ENCODE assay signal across 8 cellular contexts in genomic region chr9:132411091-132411508, GRCh38. TPM values are rescaled to one million over a fixed set of nuclear protein-coding genes. Genes with fewer than 3 reads are reported as not detected.
A peak's percentile ranks its signal among the peaks of the same experiment; 100 is the strongest.
DNase-seq lines count a peak whose midpoint lies in the region; ATAC-seq lines count a peak whose summit lies in the region.

No MANE protein-coding gene starts in this region.

- peak overlapping the region; percentile 73 for H3K4me2 ChIP-seq in mesendoderm (ENCODE audit: low read length)

- no peak overlapping the region for H2BK5ac ChIP-seq in mesendoderm (ENCODE audit: low read length)

- H2AK5ac ChIP-seq in mesendoderm (ENCODE audit: low read length), result no peak overlapping the region

- H3K36me3 Mint-ChIP-seq in stimulated activated memory B cell treated with anti-CD40 and anti-IgM and Interleukin-4, amounts not matched to agents 10 μg/mL and 1 μg/mL and 100 μg/mL, for 72 hours, result no peaks in the 10 kb centered on the region

- H3K79me2 ChIP-seq in ACC112 (ENCODE audit: control insufficient read depth, insufficient read depth, low read length, unreplicated experiment) (peaks cover 9% of the 10 kb centered on the region), mesendoderm (ENCODE audit: control insufficient read depth, insufficient read depth, low read length) (peaks cover under 1% of the 10 kb centered on the region)

- H3K27ac ChIP-seq in ACC112 (ENCODE audit: low read depth, low read length) (no peak overlapping the region), mesendoderm (ENCODE audit: low read depth, low read length) (no peak overlapping the region)

- no peak overlapping the region for H2BK15ac ChIP-seq in mesendoderm (replicated peaks; ENCODE audit: low read depth)

- H3K27me3 ChIP-seq in ACC112 (ENCODE audit: insufficient read depth, low read length) (peaks cover 67% of the 10 kb centered on the region), mesendoderm (ENCODE audit: insufficient read depth, low read length, poor library complexity) (no peaks in the 10 kb centered on the region)

- H3K27me3 Mint-ChIP-seq in stimulated activated memory B cell treated with anti-CD40 and anti-IgM and Interleukin-4, amounts not matched to agents 10 μg/mL and 1 μg/mL and 100 μg/mL, for 72 hours, result peaks cover 22% of the 10 kb centered on the region

- H3K36me3 ChIP-seq in ACC112 (ENCODE audit: insufficient read depth, low read length), result no peaks in the 10 kb centered on the region
- no peaks in the 10 kb centered on the region for H3K36me3 ChIP-seq in mesendoderm (ENCODE audit: control insufficient read depth, insufficient read depth, low read length)

- peak; percentile 51 for DNase-seq in NCI-H2107 treated with DMSO at 0.1 percent for 48 hours (lab: John Stamatoyannopoulos, UW; ENCODE audit: unreplicated experiment)
- peak; percentile 73 to 77 for DNase-seq in activated CD4-positive, alpha-beta T cell treated with anti-CD3 and anti-CD28 coated beads, Interleukin-2, amount 50 U/mL, for 48 hours
- DNase-seq in ecto neural progenitor cell (ENCODE audit: low spot score), result peak; percentile 85
- peak; percentile 88 for DNase-seq in mesendoderm

- no peak overlapping the region for H4K8ac ChIP-seq in mesendoderm (ENCODE audit: low read depth, low read length)

- peak overlapping the region; percentile 66 for H3K4me3 Mint-ChIP-seq in stimulated activated memory B cell treated with anti-CD40 and anti-IgM and Interleukin-4, amounts not matched to agents 10 μg/mL and 1 μg/mL and 100 μg/mL, for 72 hours

- no peak overlapping the region for H3K4ac ChIP-seq in mesendoderm (ENCODE audit: low read depth, low read length)

- no peak overlapping the region for H2BK120ac ChIP-seq in mesendoderm (ENCODE audit: low read depth, low read length)

- peak overlapping the region; percentile 75; the same call in 1 of the 2 replicates for H3K4me3 ChIP-seq in ACC112 (ENCODE audit: low read depth, low read length)
- no peak overlapping the region for H3K4me3 ChIP-seq in mesendoderm (ENCODE audit: low read length)

- H3K4me1 Mint-ChIP-seq in stimulated activated memory B cell treated with anti-CD40 and anti-IgM and Interleukin-4, amounts not matched to agents 10 μg/mL and 1 μg/mL and 100 μg/mL, for 72 hours, result peaks cover 36% of the 10 kb centered on the region

- no peak overlapping the region for H3K56ac ChIP-seq in mesendoderm (ENCODE audit: low read length)

- H3K18ac ChIP-seq in mesendoderm (ENCODE audit: low read length), result no peak overlapping the region

- H3K9me3 Mint-ChIP-seq in stimulated activated memory B cell treated with anti-CD40 and anti-IgM and Interleukin-4, amounts not matched to agents 10 μg/mL and 1 μg/mL and 100 μg/mL, for 72 hours, result no peaks in the 10 kb centered on the region

- H3K4me1 ChIP-seq in ACC112 (ENCODE audit: control insufficient read depth, insufficient read depth, low read length, unreplicated experiment) (peaks cover 3% of the 10 kb centered on the region), mesendoderm (ENCODE audit: control insufficient read depth, low read depth, low read length) (peaks cover 8% of the 10 kb centered on the region)

- no peak overlapping the region for H2AFZ ChIP-seq in ACC112 (ENCODE audit: low read length, unreplicated experiment)

- no peaks in the 10 kb centered on the region for H3K79me1 ChIP-seq in mesendoderm (ENCODE audit: low read length)

- WGBS in mesendoderm (ENCODE audit: extremely low coverage, insufficient coverage, low lambda C conversion rate), result no CpG with 5 or more reads among the region's 20 CpGs

- H3K27ac Mint-ChIP-seq in stimulated activated memory B cell treated with anti-CD40 and anti-IgM and Interleukin-4, amounts not matched to agents 10 μg/mL and 1 μg/mL and 100 μg/mL, for 72 hours, result peak overlapping the region; percentile 32

- H3K23ac ChIP-seq in mesendoderm (ENCODE audit: low read length), result no peak overlapping the region

- no peak overlapping the region for H4K5ac ChIP-seq in mesendoderm (ENCODE audit: low read length)

- no peak overlapping the region for H3K9ac ChIP-seq in mesendoderm (ENCODE audit: low read length)

- ATAC-seq in GM19324 (IDR thresholded peaks at IDR 0.05; ENCODE audit: low FRiP score, unreplicated experiment) (peak; percentile 39), GM21515 (IDR thresholded peaks at IDR 0.05; ENCODE audit: unreplicated experiment) (no peak)
- peak; percentile 58 for ATAC-seq in stimulated activated memory B cell treated with anti-CD40 and anti-IgM and Interleukin-4, amounts not matched to agents 10 μg/mL and 1 μg/mL and 100 μg/mL, for 72 hours

RNA-seq across cellular contexts. Expression of gene CFAP77, which starts 1.1 kb away (rescaled TPM):
- polyA plus RNA-seq in mesendoderm (2013, experiment 1 of 2), result 0.41 TPM
- 0.24 TPM for polyA plus RNA-seq in mesendoderm (2013, experiment 2 of 2)

RNA-seq across cellular contexts. Expression of gene TTF1, which starts 4.5 kb away (rescaled TPM):
- polyA plus RNA-seq in mesendoderm (2013, experiment 1 of 2), result 30.9 TPM
- polyA plus RNA-seq in mesendoderm (2013, experiment 2 of 2), result 31.3 TPM

RNA-seq across cellular contexts. Expression of gene SETX, which starts 56.3 kb away (rescaled TPM):
- 17.5 TPM for polyA plus RNA-seq in mesendoderm (2013, experiment 1 of 2)
- polyA plus RNA-seq in mesendoderm (2013, experiment 2 of 2), result 16.4 TPM
